16 cellular contexts compared by ENCODE assay signal in genomic region chr1:25679170-25679569, GRCh38.
A peak's percentile ranks its signal among the peaks of the same experiment; 100 is the strongest.
DNase-seq lines count a peak whose midpoint lies in the region; ATAC-seq and TF ChIP-seq lines count a peak whose summit lies in the region.
"Had no signal": no experiment of that assay in that cellular context is flagged by ENCODE, and none has a peak within 500 bp of the region (broad histone marks: within the 10 kb centered on the region; RNA-seq: fewer than 3 reads in every experiment).

No MANE protein-coding gene starts in this region.

- ATAC-seq in CD8-positive, alpha-beta T cell: no peak
- no peak for ATAC-seq in T-cell (replicated peaks in 1 of 4)

- H3K27ac ChIP-seq in CD8-positive, alpha-beta T cell (ENCODE audit: low read depth, low read length): no peak overlapping the region
- peak overlapping the region; percentile 37 for H3K27ac ChIP-seq in thymus (ENCODE audit: low read depth)
- H3K27ac ChIP-seq: BLaER1, PC-9 had no signal

- H3K9me3 Mint-ChIP-seq in activated naive CD4-positive, alpha-beta T cell treated with anti-CD3 and anti-CD28 coated beads for 36 hours: no peaks in the 10 kb centered on the region
- H3K9me3 Mint-ChIP-seq in CD8-positive, alpha-beta T cell: no peaks in the 10 kb centered on the region
- H3K9me3 Mint-ChIP-seq in T-cell: no peaks in the 10 kb centered on the region
- H3K9me3 Mint-ChIP-seq in chondrocyte (ENCODE audit: low read depth): no peaks in the 10 kb centered on the region

- POLR2A ChIA-PET in CD8-positive, alpha-beta T cell (lab: Charles Lee): interaction anchor here (0.8 to 1.6 kb wide), 3 partner anchors 32 to 96 kb away, joined by 3 to 4 read pairs (median 3); no protein-coding TSS in a partner anchor
- POLR2A ChIA-PET in T-cell (lab: Charles Lee): interaction anchor here in 1 of 2 donors (0.6 kb wide), 1 partner anchor 348 kb away, joined by 3 read pairs; no protein-coding TSS in a partner anchor

- H3K27me3 ChIP-seq in CD8-positive, alpha-beta T cell (ENCODE audit: insufficient read depth, low read length): no peaks in the 10 kb centered on the region
- H3K27me3 ChIP-seq in thymus (ENCODE audit: control insufficient read depth, insufficient read depth): no peaks in the 10 kb centered on the region
- H3K27me3 ChIP-seq: BLaER1 had no signal

- CTCF ChIA-PET in activated naive CD4-positive, alpha-beta T cell treated with anti-CD3 and anti-CD28 coated beads for 36 hours (lab: Charles Lee): interaction anchor here (0.5 to 1.9 kb wide), 5 partner anchors 13 to 215 kb away, joined by 3 to 5 read pairs (median 5); no protein-coding TSS in a partner anchor
- CTCF ChIA-PET in CD8-positive, alpha-beta T cell (lab: Charles Lee): interaction anchor here (0.8 to 1.7 kb wide), 6 partner anchors 11 to 118 kb away, joined by 3 to 7 read pairs (median 4); no protein-coding TSS in a partner anchor
- CTCF ChIA-PET in T-cell (lab: Charles Lee): interaction anchor here (0.6 to 0.7 kb wide), 2 partner anchors 162 to 276 kb away, joined by 3 to 5 read pairs; no protein-coding TSS in a partner anchor

- H3K4me3 ChIP-seq in CD8-positive, alpha-beta T cell (ENCODE audit: low read depth, low read length): no peak overlapping the region
- H3K4me3 ChIP-seq in thymus (ENCODE audit: low read length): no peak overlapping the region
- H3K4me3 ChIP-seq: BLaER1, PC-9 had no signal

- peaks cover 81% of the 10 kb centered on the region for H3K4me1 ChIP-seq in CD8-positive, alpha-beta T cell (ENCODE audit: insufficient read depth, low read length)
- H3K4me1 ChIP-seq in thymus (ENCODE audit: control insufficient read depth, insufficient read depth, low read length): peaks cover 8% of the 10 kb centered on the region

- TF ChIP-seq CTCF in CD8-positive, alpha-beta T cell (IDR thresholded peaks at IDR 0.05): no peak
- TF ChIP-seq CTCF in chondrocyte (IDR thresholded peaks at IDR 0.05): no peak

- peak overlapping the region; percentile 73 for H3K4me3 Mint-ChIP-seq in activated naive CD4-positive, alpha-beta T cell treated with anti-CD3 and anti-CD28 coated beads for 36 hours
- H3K4me3 Mint-ChIP-seq in CD8-positive, alpha-beta T cell: peak overlapping the region; percentile 32
- H3K4me3 Mint-ChIP-seq in T-cell: peak overlapping the region in 2 of 3 donors; percentile 8 to 79
- H3K4me3 Mint-ChIP-seq in chondrocyte (ENCODE audit: unreplicated experiment): no peak overlapping the region

- H3K9me3 ChIP-seq in CD8-positive, alpha-beta T cell (ENCODE audit: low read length): no peaks in the 10 kb centered on the region
- H3K9me3 ChIP-seq in thymus (ENCODE audit: control insufficient read depth): no peaks in the 10 kb centered on the region
- H3K9me3 ChIP-seq: BLaER1 had no signal

- H3K4me1 Mint-ChIP-seq in activated naive CD4-positive, alpha-beta T cell treated with anti-CD3 and anti-CD28 coated beads for 36 hours (ENCODE audit: low read depth): peaks cover 71% of the 10 kb centered on the region
- H3K4me1 Mint-ChIP-seq in CD8-positive, alpha-beta T cell (ENCODE audit: low read depth): peaks cover 81% of the 10 kb centered on the region
- H3K4me1 Mint-ChIP-seq in T-cell (peaks cover 77 to 82% (median 82%) of the 10 kb centered on the region in 3 donors), chondrocyte (ENCODE audit: low read depth) (peaks cover 19% of the 10 kb centered on the region)

- no peak overlapping the region for H3K27ac Mint-ChIP-seq in activated naive CD4-positive, alpha-beta T cell treated with anti-CD3 and anti-CD28 coated beads for 36 hours
- peak overlapping the region; percentile 94 for H3K27ac Mint-ChIP-seq in CD8-positive, alpha-beta T cell
- H3K27ac Mint-ChIP-seq in T-cell (peak overlapping the region; percentile 91 to 93), chondrocyte (ENCODE audit: unreplicated experiment) (no peak overlapping the region)

- 50% methylated on average over 2 of the region's 2 CpGs for WGBS in thymus

- H3K36me3 Mint-ChIP-seq in activated naive CD4-positive, alpha-beta T cell treated with anti-CD3 and anti-CD28 coated beads for 36 hours (ENCODE audit: low read depth): no peaks in the 10 kb centered on the region
- H3K36me3 Mint-ChIP-seq in CD8-positive, alpha-beta T cell: peaks cover 15% of the 10 kb centered on the region
- H3K36me3 Mint-ChIP-seq in T-cell (peaks cover 9% of the 10 kb centered on the region), chondrocyte (ENCODE audit: low read depth) (peaks cover 7% of the 10 kb centered on the region)

- intact Hi-C loops in activated naive CD4-positive, alpha-beta T cell treated with anti-CD3 and anti-CD28 coated beads for 36 hours (cut with micrococcal nuclease): loop anchor here (5.0 kb wide), 1 partner anchor 117 kb away; no protein-coding TSS in a partner anchor
- intact Hi-C loops in CD8-positive, alpha-beta T cell (cut with DNase I, micrococcal nuclease): loop anchor here (5.0 kb wide), 2 partner anchors 37 to 98 kb away; no protein-coding TSS in a partner anchor

- H3K27me3 Mint-ChIP-seq in activated naive CD4-positive, alpha-beta T cell treated with anti-CD3 and anti-CD28 coated beads for 36 hours (ENCODE audit: low read depth): no peaks in the 10 kb centered on the region
- no peaks in the 10 kb centered on the region for H3K27me3 Mint-ChIP-seq in CD8-positive, alpha-beta T cell (ENCODE audit: low read depth)
- H3K27me3 Mint-ChIP-seq in T-cell: no peaks in the 10 kb centered on the region
- peaks cover 20% of the 10 kb centered on the region for H3K27me3 Mint-ChIP-seq in chondrocyte (ENCODE audit: low read depth)

- no peak for DNase-seq in activated naive CD4-positive, alpha-beta T cell treated with anti-CD3 and anti-CD28 coated beads for 36 hours
- no peak for DNase-seq in activated naive CD4-positive, alpha-beta T cell treated with Interleukin-2 at 50 U/mL for 16 hours
- DNase-seq in CD8-positive, alpha-beta T cell: no peak
- DNase-seq in T-cell (no peak), chondrocyte (ENCODE audit: low spot score) (no peak)
- DNase-seq in activated CD4-positive, CD25-positive, alpha-beta regulatory T cell treated with anti-CD3 and anti-CD28 coated beads, Interleukin-2, amount 50 U/mL, for 72 hours: no peak
- DNase-seq: DMS79, MM.1S, NCI-H1694 treated with DMSO at 0.1 percent for 48 hours, NCI-H2107, NCI-H2227 treated with DMSO at 0.1 percent for 48 hours, NCI-H510A treated with DMSO at 0.1 percent for 48 hours, NCI-H774, PC-9 had no signal

- no peaks in the 10 kb centered on the region for H3K36me3 ChIP-seq in CD8-positive, alpha-beta T cell (ENCODE audit: insufficient read depth, low read length)
- H3K36me3 ChIP-seq in thymus (ENCODE audit: control insufficient read depth, insufficient read depth): no peaks in the 10 kb centered on the region
- H3K36me3 ChIP-seq: BLaER1 had no signal

Comparison
In these comparisons a context has a peak if more than half of its experiments do, and no peak if none do; other contexts are left out.
1. H3K27ac Mint-ChIP-seq: peak in CD8-positive, alpha-beta T cell (single experiment) and T-cell (2 of 2); none in activated naive CD4-positive, alpha-beta T cell treated with anti-CD3 and anti-CD28 coated beads for 36 hours (single experiment) and chondrocyte (single experiment).